In genomic region chr11:72244317-72245231, GRCh38 we compare ENCODE assay signal across 16 cellular contexts. TPM values are rescaled to one million over a fixed set of nuclear protein-coding genes. Genes with fewer than 3 reads are reported as not detected.
DNase-seq lines count a peak whose midpoint lies in the region; ATAC-seq and TF ChIP-seq lines count a peak whose summit lies in the region.
"Had no signal": no experiment of that assay in that cellular context is flagged by ENCODE, and none has a peak within 500 bp of the region (broad histone marks: within the 10 kb centered on the region; RNA-seq: fewer than 3 reads in every experiment).

No MANE protein-coding gene starts in this region.

- H3K36me3 ChIP-seq in ES-I3 (ENCODE audit: insufficient read depth, low read length), result no peaks in the 10 kb centered on the region

- H3K9ac ChIP-seq in ES-I3 (ENCODE audit: low read depth, low read length), result peak overlapping the region; percentile 77; the same call in 1 of the 2 replicates

- peak overlapping the region; percentile 36 for H3K4me3 Mint-ChIP-seq in chondrocyte (ENCODE audit: unreplicated experiment)
- H3K4me3 Mint-ChIP-seq in natural killer cell treated with Interleukin-12 subunit alpha and Interleukin-12 subunit beta and Interleukin-15 and Interleukin-18, amount 100 ng/mL, for 72 hours, result peak overlapping the region; percentile 24

- H3K9me3 Mint-ChIP-seq in chondrocyte (ENCODE audit: low read depth), result no peaks in the 10 kb centered on the region
- H3K9me3 Mint-ChIP-seq in natural killer cell treated with Interleukin-12 subunit alpha and Interleukin-12 subunit beta and Interleukin-15 and Interleukin-18, amount 100 ng/mL, for 72 hours, result no peaks in the 10 kb centered on the region

- H3K27ac Mint-ChIP-seq in chondrocyte (ENCODE audit: unreplicated experiment), result no peak overlapping the region
- no peak overlapping the region for H3K27ac Mint-ChIP-seq in natural killer cell treated with Interleukin-12 subunit alpha and Interleukin-12 subunit beta and Interleukin-15 and Interleukin-18, amount 100 ng/mL, for 72 hours

- no peak for ATAC-seq in natural killer cell treated with Interleukin-12 subunit alpha and Interleukin-12 subunit beta and Interleukin-15 and Interleukin-18, amount 100 ng/mL, for 72 hours
- no peak for ATAC-seq in HG02938 (IDR thresholded peaks at IDR 0.05; ENCODE audit: unreplicated experiment)
- ATAC-seq: body of pancreas had no signal

- H3K4me1 ChIP-seq in ES-I3 (ENCODE audit: insufficient read depth, low read length), result peaks cover 3% of the 10 kb centered on the region; the same call in 1 of the 2 replicates

- H3K27me3 Mint-ChIP-seq in chondrocyte (ENCODE audit: low read depth), result peaks cover 28% of the 10 kb centered on the region
- peaks cover 37 to 42% of the 10 kb centered on the region in 2 donors for H3K27me3 Mint-ChIP-seq in natural killer cell treated with Interleukin-12 subunit alpha and Interleukin-12 subunit beta and Interleukin-15 and Interleukin-18, amount 100 ng/mL, for 72 hours

- peaks cover 12% of the 10 kb centered on the region for H3K4me1 Mint-ChIP-seq in chondrocyte (ENCODE audit: low read depth)
- peaks cover 29 to 30% of the 10 kb centered on the region in 2 donors for H3K4me1 Mint-ChIP-seq in natural killer cell treated with Interleukin-12 subunit alpha and Interleukin-12 subunit beta and Interleukin-15 and Interleukin-18, amount 100 ng/mL, for 72 hours (ENCODE audit: low read depth in 2 of 2)

- DNase-seq in 8988T (peak; percentile 51), chondrocyte (ENCODE audit: low spot score) (peak; percentile 77), activated gamma-delta T cell treated with Interleukin-2 at 50 U/mL for 16 hours (no peak), NCI-H446 treated with DMSO at 0.1 percent for 48 hours (lab: John Stamatoyannopoulos, UW) (no peak), SKM-1 (lab: John Stamatoyannopoulos, UW; ENCODE audit: unreplicated experiment) (no peak)
- no peak for DNase-seq in natural killer cell treated with Interleukin-12 subunit alpha and Interleukin-12 subunit beta and Interleukin-15 and Interleukin-18, amount 100 ng/mL, for 72 hours (ENCODE audit: low spot score)
- DNase-seq: activated CD8-positive, alpha-beta memory T cell treated with anti-CD3 and anti-CD28 coated beads, Interleukin-2, amount 50 U/mL, for 4 hours; body of pancreas; NCI-H69; stimulated activated naive CD4-positive, alpha-beta T cell treated with Interleukin-2 at 50 U/mL for 16 hours; T-helper 2 cell had no signal

- TF ChIP-seq CTCF in chondrocyte (IDR thresholded peaks at IDR 0.05), result no peak

- H3K36me3 Mint-ChIP-seq in chondrocyte (ENCODE audit: low read depth), result peaks cover 11% of the 10 kb centered on the region
- no peaks in the 10 kb centered on the region for H3K36me3 Mint-ChIP-seq in natural killer cell treated with Interleukin-12 subunit alpha and Interleukin-12 subunit beta and Interleukin-15 and Interleukin-18, amount 100 ng/mL, for 72 hours

- H3K9me3 ChIP-seq in ES-I3 (ENCODE audit: control insufficient read depth, insufficient read depth, low read length), result no peaks in the 10 kb centered on the region
- H3K9me3 ChIP-seq: body of pancreas had no signal

RNA-seq across cellular contexts. Expression of gene PHOX2A, which starts 0.6 kb away (rescaled TPM):
- not detected in 3 replicates for total RNA-seq in chondrocyte
- total RNA-seq in natural killer cell treated with Interleukin-12 subunit alpha and Interleukin-12 subunit beta and Interleukin-15 and Interleukin-18, amount 100 ng/mL, for 72 hours, result not detected
- total RNA-seq: body of pancreas, Caco-2, LHCN-M2, lung microvascular endothelial cell had no signal

RNA-seq across cellular contexts. Expression of gene INPPL1, which starts 20.0 kb away (rescaled TPM):
- total RNA-seq in chondrocyte, result 214 to 226 TPM (median 224 TPM) in 3 replicates
- 100 to 1,000 TPM; 113 to 176 TPM for total RNA-seq in natural killer cell treated with Interleukin-12 subunit alpha and Interleukin-12 subunit beta and Interleukin-15 and Interleukin-18, amount 100 ng/mL, for 72 hours

RNA-seq across cellular contexts. Expression of gene FOLR2, which starts 28.0 kb away (rescaled TPM):
- not detected in 3 replicates for total RNA-seq in chondrocyte
- total RNA-seq in natural killer cell treated with Interleukin-12 subunit alpha and Interleukin-12 subunit beta and Interleukin-15 and Interleukin-18, amount 100 ng/mL, for 72 hours, result not detected
- total RNA-seq: Caco-2, LHCN-M2, lung microvascular endothelial cell had no signal

RNA-seq across cellular contexts. Expression of gene FOLR1, which starts 52.6 kb away (rescaled TPM):
- total RNA-seq in chondrocyte, result 0.20 TPM in 1 of 3 replicates, not detected in the others
- total RNA-seq in natural killer cell treated with Interleukin-12 subunit alpha and Interleukin-12 subunit beta and Interleukin-15 and Interleukin-18, amount 100 ng/mL, for 72 hours, result not detected
- total RNA-seq: lung microvascular endothelial cell had no signal

Comparison
In these comparisons a context has a peak if more than half of its experiments do, and no peak if none do; other contexts are left out.
1. DNase-seq: peak in 8988T (single experiment) and chondrocyte (single experiment); none in natural killer cell treated with Interleukin-12 subunit alpha and Interleukin-12 subunit beta and Interleukin-15 and Interleukin-18, amount 100 ng/mL, for 72 hours (single experiment), activated gamma-delta T cell treated with Interleukin-2 at 50 U/mL for 16 hours (single experiment), NCI-H446 treated with DMSO at 0.1 percent for 48 hours (single experiment) and SKM-1 (single experiment).